Comparison of ENCODE assay signal across 11 cellular contexts in genomic region chr3:100496711-100497261, GRCh38. TPM values are rescaled to one million over a fixed set of nuclear protein-coding genes. Genes with fewer than 3 reads are reported as not detected.
DNase-seq lines count a peak whose midpoint lies in the region; ATAC-seq and TF ChIP-seq lines count a peak whose summit lies in the region.
"Had no signal": no experiment of that assay in that cellular context is flagged by ENCODE, and none has a peak within 500 bp of the region (broad histone marks: within the 10 kb centered on the region; RNA-seq: fewer than 3 reads in every experiment).

No MANE protein-coding gene starts in this region.

- no peak overlapping the region for H3K18ac ChIP-seq in H9 (ENCODE audit: insufficient read length, low read depth, low read length)

- H3K36me3 Mint-ChIP-seq in H9 (ENCODE audit: insufficient read depth in 1 of 3, low read depth in 3 of 3), result no peaks in the 10 kb centered on the region

- CTCF ChIA-PET in mammary epithelial cell (lab: Charles Lee; ENCODE audit: low non-redundant PET), result no interaction called here

- H3K9ac ChIP-seq in mammary epithelial cell (ENCODE audit: insufficient read depth, low read length) (no peak overlapping the region), H9 (ENCODE audit: extremely low read depth, insufficient read length, low read length) (no peak overlapping the region)

- intact Hi-C loops in mammary epithelial cell (cut with micrococcal nuclease) (no loop called here), breast epithelium (cut with DNase I; ENCODE audit: low total_unique reads) (no loop called here), ovary (cut with DNase I) (loop anchor here in 1 of 4 donors (10.0 kb wide), 1 partner anchor 92 kb away; the partner anchor contains the start of genes LNP1 and TOMM70)

- H3K4me3 ChIP-seq in mammary epithelial cell (replicated peaks in 1 of 3; ENCODE audit: insufficient read depth in 1 of 3, low read depth in 2 of 3, low read length in 3 of 3) (no peak overlapping the region), breast epithelium (no peak overlapping the region), H7 (ENCODE audit: insufficient read depth, low read depth, low read length) (no peak overlapping the region), ovary (no peak overlapping the region)
- H3K4me3 ChIP-seq: dorsolateral prefrontal cortex had no signal

- H3K79me2 ChIP-seq in mammary epithelial cell (ENCODE audit: insufficient read depth, low read length) (peaks cover 34% of the 10 kb centered on the region), H9 (ENCODE audit: insufficient read depth, low read length) (no peaks in the 10 kb centered on the region)

- no peaks in the 10 kb centered on the region for H3K79me1 ChIP-seq in H9 (ENCODE audit: insufficient read depth, low read depth, low read length, poor library complexity, severe bottlenecking)

- no peak overlapping the region for H2BK15ac ChIP-seq in H9 (ENCODE audit: low read depth, low read length)

- H3K4me1 ChIP-seq in mammary epithelial cell (ENCODE audit: insufficient read depth, low read length), result peaks cover 19% of the 10 kb centered on the region
- no peaks in the 10 kb centered on the region for H3K4me1 ChIP-seq in breast epithelium
- no peaks in the 10 kb centered on the region for H3K4me1 ChIP-seq in ovary (ENCODE audit: insufficient read depth)
- H3K4me1 ChIP-seq in H9 (ENCODE audit: insufficient read depth, low read length), result no peaks in the 10 kb centered on the region

- H3K27ac Mint-ChIP-seq in H9, result no peak overlapping the region
- H3K27ac Mint-ChIP-seq: activated CD4-positive, alpha-beta memory T cell treated with anti-CD3 and anti-CD28 coated beads, Interleukin-2, amount 10 ng/mL, durations not matched to agents 7 days and 5 days had no signal

- no peaks in the 10 kb centered on the region for H3K27me3 ChIP-seq in mammary epithelial cell (ENCODE audit: insufficient read depth, low read length)
- no peaks in the 10 kb centered on the region for H3K27me3 ChIP-seq in breast epithelium
- no peaks in the 10 kb centered on the region for H3K27me3 ChIP-seq in H7 (ENCODE audit: control insufficient read depth, insufficient read depth, low read length)
- no peaks in the 10 kb centered on the region for H3K27me3 ChIP-seq in ovary
- no peaks in the 10 kb centered on the region for H3K27me3 ChIP-seq in H9 (ENCODE audit: insufficient read depth, low read length)
- H3K27me3 ChIP-seq: dorsolateral prefrontal cortex had no signal

- H3K4ac ChIP-seq in H9 (ENCODE audit: low read depth, low read length), result no peak overlapping the region

- H3K4me3 Mint-ChIP-seq in H9, result no peak overlapping the region
- H3K4me3 Mint-ChIP-seq: activated CD4-positive, alpha-beta memory T cell treated with anti-CD3 and anti-CD28 coated beads, Interleukin-2, amount 10 ng/mL, durations not matched to agents 7 days and 5 days had no signal

- no peak overlapping the region for H4K5ac ChIP-seq in H9 (ENCODE audit: insufficient read length, low read depth, low read length)

- H3K14ac ChIP-seq in H9 (ENCODE audit: insufficient read depth, low read length), result no peak overlapping the region

- H3K9me3 Mint-ChIP-seq in H9, result no peaks in the 10 kb centered on the region; a peak in 1 of 5 replicates
- H3K9me3 Mint-ChIP-seq: activated CD4-positive, alpha-beta memory T cell treated with anti-CD3 and anti-CD28 coated beads, Interleukin-2, amount 10 ng/mL, durations not matched to agents 7 days and 5 days had no signal

- H3K27ac ChIP-seq in mammary epithelial cell (ENCODE audit: insufficient read depth, low read depth, low read length), result peak overlapping the region; percentile 1
- H3K27ac ChIP-seq in breast epithelium, result no peak overlapping the region
- H3K27ac ChIP-seq in ovary, result no peak overlapping the region
- H3K27ac ChIP-seq in H9 (ENCODE audit: insufficient read length, low read depth, low read length), result no peak overlapping the region
- H3K27ac ChIP-seq: dorsolateral prefrontal cortex had no signal

- peak overlapping the region; percentile 57 for H3K4me2 ChIP-seq in mammary epithelial cell (ENCODE audit: insufficient read depth, low read depth, low read length)
- no peak overlapping the region for H3K4me2 ChIP-seq in H9 (ENCODE audit: insufficient read depth, insufficient read length, low read length)

- H3K27me3 Mint-ChIP-seq in H9 (ENCODE audit: low read depth), result no peaks in the 10 kb centered on the region

- dilution Hi-C loops in mammary epithelial cell (cut with HindIII; ENCODE audit: low sequenced_read_pairs), result loop anchor here (5.0 kb wide), 1 partner anchor 66 kb away; no protein-coding TSS in a partner anchor

- BruUV-seq in mammary epithelial cell (replicated peaks; lab: Mats Ljungman, UMichigan), result no TSS peak

- peak; percentile 47 for DNase-seq in mammary epithelial cell
- no peak for DNase-seq in breast epithelium (ENCODE audit: low spot score in 2 of 2)
- DNase-seq in SW480 (ENCODE audit: low spot score), result peak; percentile 30
- no peak for DNase-seq in H7
- no peak for DNase-seq in ovary
- DNase-seq in H9, result no peak
- DNase-seq: activated CD4-positive, alpha-beta memory T cell treated with anti-CD3 and anti-CD28 coated beads, Interleukin-2, amount 10 ng/mL, durations not matched to agents 7 days and 5 days; dorsolateral prefrontal cortex; NCI-H446 had no signal

- no peak for TF ChIP-seq CTCF in mammary epithelial cell (conservative IDR thresholded peaks at IDR 0.05 in 1 of 2, IDR thresholded peaks at IDR 0.05 in 1 of 2; ENCODE audit: extremely low read depth in 1 of 2, insufficient read depth in 1 of 2, low read depth in 1 of 2, low read length in 2 of 2)
- no peak for TF ChIP-seq CTCF in breast epithelium (IDR thresholded peaks at IDR 0.05)
- TF ChIP-seq CTCF in ovary (IDR thresholded peaks at IDR 0.05), result no peak
- TF ChIP-seq CTCF in H9 (conservative IDR thresholded peaks at IDR 0.05), result no peak

- H2BK5ac ChIP-seq in H9 (ENCODE audit: insufficient read length, low read length), result no peak overlapping the region

- no peak for TF ChIP-seq EP300 in ovary (IDR thresholded peaks at IDR 0.05)

- H3K4me1 Mint-ChIP-seq in H9, result peaks cover 8 to 9% of the 10 kb centered on the region in 2 experiments

- peak; percentile 31 for ATAC-seq in HG03159 (IDR thresholded peaks at IDR 0.05; ENCODE audit: unreplicated experiment)
- ATAC-seq in GM21526 (IDR thresholded peaks at IDR 0.05; ENCODE audit: low FRiP score, unreplicated experiment), result no peak

- H3K56ac ChIP-seq in H9 (ENCODE audit: insufficient read length, low read depth, low read length), result no peak overlapping the region

- H4K20me1 ChIP-seq in mammary epithelial cell (ENCODE audit: insufficient read depth, low read length), result no peaks in the 10 kb centered on the region
- H4K20me1 ChIP-seq in H9 (ENCODE audit: control insufficient read depth, insufficient read depth, insufficient read length), result no peaks in the 10 kb centered on the region

- no peak overlapping the region for H4K91ac ChIP-seq in H9 (ENCODE audit: insufficient read length, low read depth, low read length)

- no peak overlapping the region for H2AFZ ChIP-seq in mammary epithelial cell (ENCODE audit: low read depth, low read length)
- H2AFZ ChIP-seq in H9 (ENCODE audit: low read length), result no peak overlapping the region

- TF ChIP-seq POLR2A in breast epithelium (IDR thresholded peaks at IDR 0.05) (no peak), ovary (IDR thresholded peaks at IDR 0.05) (no peak)

- H3K23me2 ChIP-seq in H9 (ENCODE audit: insufficient read length, low read depth, low read length, poor library complexity, severe bottlenecking), result peaks cover 4% of the 10 kb centered on the region

- no peak overlapping the region for H2AK5ac ChIP-seq in H9 (ENCODE audit: insufficient read length, low read length)

- H3K9me3 ChIP-seq in mammary epithelial cell (replicated peaks; ENCODE audit: insufficient read depth, low read length) (no peaks in the 10 kb centered on the region), breast epithelium (no peaks in the 10 kb centered on the region), ovary (no peaks in the 10 kb centered on the region), H9 (ENCODE audit: control insufficient read depth, low read depth, low read length) (no peaks in the 10 kb centered on the region)

- H2BK120ac ChIP-seq in H9 (ENCODE audit: low read depth, low read length, poor library complexity, severe bottlenecking), result no peak overlapping the region

- H3K23ac ChIP-seq in H9 (ENCODE audit: insufficient read length, low read depth, low read length), result no peak overlapping the region

- no peak overlapping the region for H3T11ph ChIP-seq in H9 (ENCODE audit: low read length)

- H3K36me3 ChIP-seq in mammary epithelial cell (ENCODE audit: insufficient read depth, low read length) (no peaks in the 10 kb centered on the region), breast epithelium (no peaks in the 10 kb centered on the region), H7 (replicated peaks; ENCODE audit: control insufficient read depth, insufficient read depth, low read length) (no peaks in the 10 kb centered on the region), ovary (no peaks in the 10 kb centered on the region)

- no peak overlapping the region for H2BK12ac ChIP-seq in H9 (ENCODE audit: insufficient read length, low read depth, low read length)

- in situ Hi-C loops in mammary epithelial cell (cut with MboI; ENCODE audit: low sequenced_read_pairs in 2 of 2), result no loop called here

- no peak overlapping the region for H4K8ac ChIP-seq in H9 (replicated peaks; ENCODE audit: insufficient read length, low read depth, low read length)

- H2BK20ac ChIP-seq in H9 (ENCODE audit: low read depth, low read length, poor library complexity, severe bottlenecking), result no peak overlapping the region

RNA-seq across cellular contexts. Expression of gene TMEM45A, which starts 4.4 kb away (rescaled TPM):
- total RNA-seq in mammary epithelial cell, result 10 to 100 TPM; 22.4 to 39.2 TPM
- 21.3 TPM for polyA plus RNA-seq in mammary epithelial cell
- polyA minus RNA-seq in mammary epithelial cell, result 16.4 TPM
- total RNA-seq in breast epithelium, result 10 to 100 TPM; 19.7 to 24.5 (median 20.9) TPM
- 3.8 and 4.8 TPM in 2 replicates for total RNA-seq in H7 (2014; rRNA removed; shearing (Covaris generic))
- total RNA-seq in ovary, result 10 to 100 TPM in 2 of 7 donors, 1 to 10 TPM in 5; 6.1 to 21.5 (median 9.0) TPM
- 10 to 100 TPM; 11.8 to 72.0 TPM for polyA plus RNA-seq in ovary
- total RNA-seq in H9 (2021), result 10.1 and 10.3 TPM in 2 replicates

Comparison
In these comparisons a context has a peak if more than half of its experiments do, and no peak if none do; other contexts are left out.
1. DNase-seq: peak in mammary epithelial cell (single experiment) and SW480 (single experiment); none in breast epithelium (0 of 2), H7 (single experiment), ovary (0 of 5) and H9 (single experiment).